28 cellular contexts compared by ENCODE assay signal in the genomic region with DNA sequence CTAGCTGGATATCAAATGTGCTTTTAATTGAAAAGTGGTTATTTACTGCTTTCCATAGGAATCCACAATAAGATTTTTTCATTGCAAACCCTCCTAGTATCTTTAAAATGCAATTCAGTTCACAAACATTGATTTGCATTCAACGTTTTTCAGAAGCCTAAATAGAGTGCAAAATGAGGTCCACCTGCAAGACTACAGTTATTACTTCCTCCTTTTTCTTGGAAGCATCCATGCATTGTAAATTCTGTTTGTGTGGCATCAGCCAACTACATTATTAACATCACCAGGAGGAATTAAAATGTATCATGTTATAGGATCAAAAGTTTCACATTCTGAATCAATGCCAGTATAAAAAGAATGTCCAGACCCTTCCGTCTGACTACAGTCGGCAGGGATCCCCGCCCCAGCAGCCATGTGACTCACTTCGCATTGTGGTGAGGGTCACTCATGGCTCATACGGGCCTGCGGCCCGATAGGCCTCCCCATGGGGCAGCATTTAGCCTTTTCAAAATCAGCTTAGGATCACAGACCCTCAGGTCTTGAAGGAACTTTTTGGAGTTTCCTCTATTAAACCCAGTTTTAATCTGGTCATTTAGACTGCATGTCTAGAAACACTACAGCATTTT. TPM values are rescaled to one million over a fixed set of nuclear protein-coding genes. Genes with fewer than 3 reads are reported as not detected.
DNase-seq lines count a peak whose midpoint lies in the region; ATAC-seq, FAIRE-seq and TF ChIP-seq lines count a peak whose summit lies in the region.
"Had no signal": no experiment of that assay in that cellular context is flagged by ENCODE, and none has a peak within 500 bp of the region (broad histone marks: within the 10 kb centered on the region; RNA-seq: fewer than 3 reads in every experiment).

No MANE protein-coding gene starts in this region.

- no peak overlapping the region for H3K4ac ChIP-seq in H1 (replicated peaks; ENCODE audit: insufficient read length, low read depth, low read length)

- CTCF ChIA-PET in OCI-LY7 (lab: Charles Lee; ENCODE audit: unreplicated experiment) = interaction anchor here (1.0 to 2.2 kb wide), 4 partner anchors 10 to 49 kb away, joined by 3 to 5 read pairs (median 4); no protein-coding TSS in a partner anchor
- CTCF ChIA-PET in H1 (lab: Charles Lee; ENCODE audit: partially characterized antibody) = interaction anchor here (0.8 to 2.8 kb wide), 9 partner anchors 8 to 319 kb away, joined by 3 to 13 read pairs (median 3); no protein-coding TSS in a partner anchor

- no peak overlapping the region for H3K9ac ChIP-seq in H1 (replicated peaks in 1 of 4; ENCODE audit: extremely low read depth in 1 of 4, low read depth in 3 of 4, low read length in 3 of 4)
- H3K9ac ChIP-seq in neural progenitor cell = no peak overlapping the region
- H3K9ac ChIP-seq: GM23248 had no signal

- H3K56ac ChIP-seq in H1 (replicated peaks; ENCODE audit: insufficient read length, low read depth, low read length) = no peak overlapping the region

- no peaks in the 10 kb centered on the region for H3K9me2 ChIP-seq in OCI-LY7 (ENCODE audit: insufficient read depth, low read length)

- H3K14ac ChIP-seq in H1 (ENCODE audit: insufficient read length) = no peak overlapping the region

- peaks cover 9% of the 10 kb centered on the region for H3K23me2 ChIP-seq in H1 (ENCODE audit: low read depth, low read length)

- POLR2A ChIA-PET in OCI-LY7 (lab: Charles Lee) (interaction anchor here (1.1 to 4.3 kb wide), 11 partner anchors 8 to 46 kb away, joined by 3 to 29 read pairs (median 10); partner anchors contain the start of gene NTF3), H1 (lab: Charles Lee; ENCODE audit: partially characterized antibody) (interaction anchor here (0.6 to 0.8 kb wide), 2 partner anchors 9 to 44 kb away, joined by 3 to 5 read pairs; no protein-coding TSS in a partner anchor)

- H2BK5ac ChIP-seq in H1 (ENCODE audit: low read depth, low read length) = no peak overlapping the region

- BruUV-seq in OCI-LY7 (replicated peaks; lab: Mats Ljungman, UMichigan) = no TSS peak

- peaks cover 49% of the 10 kb centered on the region for H3F3A ChIP-seq in neural progenitor cell (ENCODE audit: low read depth)

- FAIRE-seq in GM12891 (lab: Jason Lieb, UNC) (peak; percentile 33), H1 (lab: Jason Lieb, UNC) (no peak)
- FAIRE-seq: A549 had no signal

- 67% methylated on average over 8 of the region's 8 CpGs; no CpG with 5 or more reads in 1 of the 2 experiments for WGBS in H1 (ENCODE audit: extremely low coverage in 1 of 2, insufficient coverage in 1 of 2, insufficient read length in 1 of 2, insufficient replicate concordance in 2 of 2, low coverage in 1 of 2, low lambda C conversion rate in 2 of 2, missing lambda C conversion rate in 1 of 2), 2 experiments

- H4K91ac ChIP-seq in H1 (replicated peaks; ENCODE audit: insufficient read length, low read length) = no peak overlapping the region

- H3K27me3 Mint-ChIP-seq in neural progenitor cell (ENCODE audit: insufficient read depth, low read depth) = no peaks in the 10 kb centered on the region
- H3K27me3 Mint-ChIP-seq in progenitor cell of endocrine pancreas = peaks cover 44% of the 10 kb centered on the region

- TF ChIP-seq CTCF in OCI-LY7 (conservative IDR thresholded peaks at IDR 0.05; ENCODE audit: low read length) (no peak), H1 (IDR thresholded peaks at IDR 0.05; ENCODE audit: control extremely low read depth in 1 of 3, insufficient read depth in 1 of 3, low read depth in 1 of 3, low read length in 3 of 3) (no peak), neural progenitor cell (IDR thresholded peaks at IDR 0.05) (no peak), progenitor cell of endocrine pancreas (IDR thresholded peaks at IDR 0.05; ENCODE audit: unreplicated experiment) (no peak)

- peak overlapping the region; percentile 47 for H3K4me3 ChIP-seq in OCI-LY7 (ENCODE audit: low read depth, low read length, poor library complexity, severe bottlenecking)
- H3K4me3 ChIP-seq in H1 (ENCODE audit: extremely low read depth in 1 of 4, insufficient read depth in 2 of 4, low read depth in 3 of 4, low read length in 4 of 4) = no peak overlapping the region
- no peak overlapping the region for H3K4me3 ChIP-seq in neural progenitor cell
- H3K4me3 ChIP-seq: A549, GM23248, HAP-1, Peyer's patch, SK-N-MC had no signal

- H3K79me1 ChIP-seq in H1 (ENCODE audit: low read depth, low read length) = no peaks in the 10 kb centered on the region

- H3K36me3 ChIP-seq in OCI-LY7 (ENCODE audit: insufficient read depth, low read length) (peaks cover 36% of the 10 kb centered on the region), H1 (ENCODE audit: control insufficient read depth in 2 of 4, insufficient read depth in 4 of 4, low read length in 3 of 4) (no peaks in the 10 kb centered on the region; a peak in 1 of 8 replicates), neural progenitor cell (no peaks in the 10 kb centered on the region)
- H3K36me3 ChIP-seq: BE2C, HAP-1, Peyer's patch had no signal

- H3K4me3 Mint-ChIP-seq in neural progenitor cell = no peak overlapping the region
- H3K4me3 Mint-ChIP-seq in progenitor cell of endocrine pancreas (ENCODE audit: low read depth) = no peak overlapping the region
- H3K4me3 Mint-ChIP-seq: HFFc6 had no signal

- H3K4me1 Mint-ChIP-seq in neural progenitor cell = peaks cover 26% of the 10 kb centered on the region
- peaks cover 7% of the 10 kb centered on the region for H3K4me1 Mint-ChIP-seq in progenitor cell of endocrine pancreas (ENCODE audit: low read depth)

- no peak overlapping the region for H3K27ac Mint-ChIP-seq in neural progenitor cell
- no peak overlapping the region for H3K27ac Mint-ChIP-seq in progenitor cell of endocrine pancreas
- H3K27ac Mint-ChIP-seq: HFFc6 had no signal

- H3K79me2 ChIP-seq in OCI-LY7 (ENCODE audit: insufficient read depth, low read depth, low read length) = peaks cover 41% of the 10 kb centered on the region; the same call in 1 of the 2 replicates
- H3K79me2 ChIP-seq in H1 (ENCODE audit: control insufficient read depth in 1 of 2, insufficient read depth in 2 of 2, low read length in 2 of 2) = no peaks in the 10 kb centered on the region
- peaks cover 17% of the 10 kb centered on the region for H3K79me2 ChIP-seq in neural progenitor cell (ENCODE audit: low read depth)

- ATAC-seq in HG03025 (IDR thresholded peaks at IDR 0.05; ENCODE audit: low FRiP score, unreplicated experiment) = no peak
- ATAC-seq: A549 had no signal

- H3K9me3 Mint-ChIP-seq in neural progenitor cell (no peaks in the 10 kb centered on the region), progenitor cell of endocrine pancreas (ENCODE audit: low read depth) (no peaks in the 10 kb centered on the region)
- H3K9me3 Mint-ChIP-seq: HFFc6 had no signal

- intact Hi-C loops in OCI-LY7 (cut with micrococcal nuclease; ENCODE audit: unreplicated experiment) = loop anchor here (1.0 to 5.0 kb wide), 4 partner anchors 21 to 651 kb away; partner anchors contain the start of gene NTF3

- H4K20me1 ChIP-seq in OCI-LY7 (ENCODE audit: insufficient read depth, low read length) (no peaks in the 10 kb centered on the region), H1 (replicated peaks in 1 of 2; ENCODE audit: control insufficient read depth in 1 of 2, insufficient read depth in 2 of 2, low read length in 2 of 2) (no peaks in the 10 kb centered on the region), neural progenitor cell (ENCODE audit: low read depth) (peaks cover 18% of the 10 kb centered on the region)

- H4K8ac ChIP-seq in H1 (ENCODE audit: extremely low read depth, insufficient read depth, low read length) = no peak overlapping the region

- H2BK120ac ChIP-seq in H1 (replicated peaks; ENCODE audit: low read depth, low read length) = no peak overlapping the region

- H2AFZ ChIP-seq in OCI-LY7 (ENCODE audit: low read length) (peak overlapping the region; percentile 33; the same call in 1 of the 2 replicates), H1 (ENCODE audit: low read length) (no peak overlapping the region), neural progenitor cell (replicated peaks) (no peak overlapping the region)
- H2AFZ ChIP-seq: GM23248 had no signal

- H3K36me3 Mint-ChIP-seq in neural progenitor cell (no peaks in the 10 kb centered on the region), progenitor cell of endocrine pancreas (ENCODE audit: insufficient read depth) (no peaks in the 10 kb centered on the region)

- H2BK15ac ChIP-seq in H1 (ENCODE audit: low read length) = no peak overlapping the region

- peaks cover 83% of the 10 kb centered on the region for H3K4me1 ChIP-seq in OCI-LY7 (ENCODE audit: insufficient read depth, low read length, poor library complexity, severe bottlenecking)
- H3K4me1 ChIP-seq in H1 (replicated peaks in 1 of 4; ENCODE audit: control insufficient read depth in 3 of 4, insufficient read depth in 4 of 4, low read length in 3 of 4) = peaks cover 3 to 18% (median 14%) of the 10 kb centered on the region in 4 experiments; a peak in 6 of 7 replicates
- peaks cover 42% of the 10 kb centered on the region for H3K4me1 ChIP-seq in neural progenitor cell
- H3K4me1 ChIP-seq: A549, BE2C, HAP-1, Peyer's patch had no signal

- no peak overlapping the region for H3K18ac ChIP-seq in H1 (ENCODE audit: extremely low read depth, low read length)

- no peak for TF ChIP-seq EP300 in H1 (IDR thresholded peaks at IDR 0.05; ENCODE audit: borderline replicate concordance in 1 of 2, low read depth in 2 of 2, low read length in 2 of 2)

- H3K23ac ChIP-seq in H1 (ENCODE audit: insufficient read length) = no peak overlapping the region

- peak overlapping the region; percentile 73 for H3K4me2 ChIP-seq in OCI-LY7 (ENCODE audit: low read length)
- no peak overlapping the region for H3K4me2 ChIP-seq in H1 (ENCODE audit: insufficient read depth in 1 of 2, low read depth in 2 of 2, low read length in 2 of 2)
- peak overlapping the region; percentile 89 for H3K4me2 ChIP-seq in neural progenitor cell
- H3K4me2 ChIP-seq: A549 had no signal

- H3K9me3 ChIP-seq in OCI-LY7 (ENCODE audit: low read length) (no peaks in the 10 kb centered on the region), H1 (ENCODE audit: insufficient read depth in 2 of 2, low read depth in 1 of 2, low read length in 1 of 2) (no peaks in the 10 kb centered on the region), neural progenitor cell (ENCODE audit: low read depth) (no peaks in the 10 kb centered on the region)
- H3K9me3 ChIP-seq: BE2C, HAP-1, Peyer's patch had no signal

- TF ChIP-seq POLR2A in GM12891 (IDR thresholded peaks at IDR 0.05; ENCODE audit: low read depth, low read length) = no peak
- TF ChIP-seq POLR2A in H1 (IDR thresholded peaks at IDR 0.05; ENCODE audit: control extremely low read depth in 1 of 2, low read depth in 2 of 2, low read length in 2 of 2) = no peak

- no peak overlapping the region for H2BK20ac ChIP-seq in H1 (ENCODE audit: low read length)

- H3K27ac ChIP-seq in OCI-LY7 (ENCODE audit: low read depth, low read length, poor library complexity, severe bottlenecking) = peak overlapping the region; percentile 98
- H3K27ac ChIP-seq in H1 (ENCODE audit: low read depth, low read length) = no peak overlapping the region
- H3K27ac ChIP-seq in neural progenitor cell = no peak overlapping the region
- H3K27ac ChIP-seq: A549, GM23248, Peyer's patch, SK-N-MC had no signal

- no peak overlapping the region for H4K5ac ChIP-seq in H1 (ENCODE audit: insufficient read length, low read depth, low read length)

- H2BK12ac ChIP-seq in H1 (ENCODE audit: low read depth, low read length) = no peak overlapping the region

- no peak for TF ChIP-seq RAD21 in H1 (IDR thresholded peaks at IDR 0.05 in 1 of 2, conservative IDR thresholded peaks at IDR 0.05 in 1 of 2; ENCODE audit: low read depth in 2 of 2, low read length in 2 of 2)

- DNase-seq in GM12891 (ENCODE audit: insufficient read length, low spot score) = no peak
- DNase-seq in OCI-LY7 (ENCODE audit: low spot score) = peak; percentile 90
- DNase-seq in H1 (ENCODE audit: low read depth in 1 of 2, low spot score in 2 of 2) = no peak
- peak; percentile 72 for DNase-seq in neural progenitor cell (ENCODE audit: low spot score)
- no peak for DNase-seq in LoVo (ENCODE audit: low spot score)
- DNase-seq in progenitor cell of endocrine pancreas (ENCODE audit: low spot score, unreplicated experiment) = no peak
- no peak for DNase-seq in mucosa of gallbladder (ENCODE audit: low spot score)
- DNase-seq: BE2C, DMS153, DND-41, GM23248, HFFc6, KG1, NCI-H1092, NCI-H1436, NCI-H187, NCI-H2171 treated with DMSO at 0.1 percent for 48 hours, NCI-H345, NCI-H510A treated with DMSO at 0.1 percent for 48 hours, OCI-M1, Peyer's patch, SIG-M5 had no signal

- no peak overlapping the region for H2AK5ac ChIP-seq in H1 (ENCODE audit: low read depth, low read length)

- H3K27me3 ChIP-seq in H1 (replicated peaks in 1 of 4; ENCODE audit: control insufficient read depth in 3 of 4, extremely low read depth in 1 of 4, insufficient read depth in 3 of 4, low read length in 3 of 4) = peaks cover 0 to 6% (median 0%) of the 10 kb centered on the region in 4 experiments; a peak in 4 of 7 replicates
- no peaks in the 10 kb centered on the region for H3K27me3 ChIP-seq in neural progenitor cell
- H3K27me3 ChIP-seq: Peyer's patch had no signal

RNA-seq across cellular contexts. Expression of gene NTF3, which starts 46.3 kb away (rescaled TPM):
- not detected for polyA plus RNA-seq in GM12891 (2012; ENCODE audit: low read depth, missing spikeins)
- total RNA-seq in OCI-LY7 (2014; rRNA removed; shearing (Covaris generic)) = 9.6 and 15.2 TPM in 2 replicates
- total RNA-seq in OCI-LY7 (2022) = 11.5 and 14.1 TPM in 2 replicates
- total RNA-seq in H1 (2021; fragmentation: NEBNext Ultra II Directional; extraction: Animal tissue kit (Norgen Biotek cat#: 25700)) = 1.2 and 2.3 TPM in 2 replicates
- 1.4 and 1.5 TPM in 2 replicates for polyA plus RNA-seq in H1 (2011; rRNA removed)
- polyA plus RNA-seq in H1 (2011; cell fraction: cytosol; rRNA removed) = 2.2 TPM
- 3.0 TPM for polyA plus RNA-seq in H1 (2011; cell fraction: nucleus; rRNA removed)
- 1.5 to 2.0 TPM (median 1.6 TPM) in 4 replicates for polyA plus RNA-seq in H1 (2012, experiment 1 of 2)
- polyA plus RNA-seq in H1 (2012, experiment 2 of 2) = 0.94 TPM
- polyA plus RNA-seq in H1 (2013, experiment 1 of 2) = 0.45 TPM
- polyA plus RNA-seq in H1 (2013, experiment 2 of 2) = 0.53 TPM
- 2.2 and 2.3 TPM in 2 replicates for polyA minus RNA-seq in H1 (2011; rRNA and poly(A)+ RNA removed)
- 1.5 TPM for polyA minus RNA-seq in H1 (2011; cell fraction: cytosol; rRNA and poly(A)+ RNA removed)
- polyA minus RNA-seq in H1 (2011; cell fraction: nucleus; rRNA and poly(A)+ RNA removed) = 4.7 TPM
- total RNA-seq in neural progenitor cell (ENCODE audit: low replicate concordance) = 6.7 and 11.0 TPM in 2 replicates
- 1.2 and 2.4 TPM in 2 replicates for total RNA-seq in progenitor cell of endocrine pancreas
- total RNA-seq in mucosa of gallbladder = 0.46 TPM
- total RNA-seq: G401; T-helper 1 cell treated with Interleukin-12 subunit alpha and Interleukin-12 subunit beta and Interleukin-4 antibody, amounts not matched to agents 30 ng/mL and 1 ng/mL, for 36 hours had no signal
- polyA plus RNA-seq: A549 had no signal

Comparison
In these comparisons a context has a peak if more than half of its experiments do, and no peak if none do; other contexts are left out.
1. DNase-seq: peak in OCI-LY7 (single experiment) and neural progenitor cell (single experiment); none in GM12891 (single experiment), H1 (0 of 2), LoVo (single experiment), progenitor cell of endocrine pancreas (single experiment) and mucosa of gallbladder (single experiment).
2. H3K4me2 ChIP-seq: peak in OCI-LY7 (single experiment) and neural progenitor cell (single experiment); none in H1 (0 of 2).